ENCODE assay signal across 1 cellular context in genomic region chr6:26087284-26088115, GRCh38.
TF ChIP-seq lines count a peak whose summit lies in the region.

HFE (plus strand) TSS chr6:26087429; CDS start chr6:26087441, 12 bp downstream.

TF ChIP-seq in K562, 482 proteins besides CTCF, POLR2A, EP300 and RAD21 (continued from another document and continues in another):
- TF ChIP-seq JUND (IDR thresholded peaks at IDR 0.05; ENCODE audit: borderline replicate concordance, low read depth, low read length) (no peak; the same call in 1 of the 2 replicates), JUND (tag; IDR thresholded peaks at IDR 0.05; ENCODE audit: borderline replicate concordance, low read depth, low read length) (no peak; the same call in 2 of the 3 replicates), ZNF174 (CRISPR knock-in tag; IDR thresholded peaks at IDR 0.05) (no peak), ERF (CRISPR knock-in tag; IDR thresholded peaks at IDR 0.05) (0 out of 2 replicates have a peak, but pooled peaks have one; percentile 1), ILK (tag; IDR thresholded peaks at IDR 0.05; ENCODE audit: borderline replicate concordance, low read depth) (no peak), EP400 (IDR thresholded peaks at IDR 0.05) (peak; percentile 41; the same call in 1 of the 2 replicates), MITF (IDR thresholded peaks at IDR 0.05) (no peak), ZFPM2 (CRISPR knock-in tag; IDR thresholded peaks at IDR 0.05) (no peak), SMAD1 (IDR thresholded peaks at IDR 0.05; ENCODE audit: low read depth, low read length, partially characterized antibody) (peak; percentile 37), ZBTB8A (IDR thresholded peaks at IDR 0.05; ENCODE audit: partially characterized antibody) (no peak), TEAD2 (tag; IDR thresholded peaks at IDR 0.05) (no peak), SMC3 (conservative IDR thresholded peaks at IDR 0.05; ENCODE audit: insufficient read depth, low read depth, low read length) (no peak), SREBF1 (IDR thresholded peaks at IDR 0.05; ENCODE audit: borderline replicate concordance, low read depth, low read length) (no peak), PBX2 (CRISPR knock-in tag; IDR thresholded peaks at IDR 0.05; ENCODE audit: low read depth) (no peak), PBX2 (tag; conservative IDR thresholded peaks at IDR 0.05; ENCODE audit: low read depth) (no peak), IRF2 (CRISPR knock-in tag; IDR thresholded peaks at IDR 0.05) (peak; percentile 83), TSHZ1 (CRISPR knock-in tag; IDR thresholded peaks at IDR 0.05) (no peak), SMARCB1 (IDR thresholded peaks at IDR 0.05; ENCODE audit: insufficient read length, low read depth) (no peak), ZNF76 (CRISPR knock-in tag; IDR thresholded peaks at IDR 0.05; ENCODE audit: borderline replicate concordance) (no peak), ZFP91 (CRISPR knock-in tag; IDR thresholded peaks at IDR 0.05) (no peak), TFAM (CRISPR knock-in tag; conservative IDR thresholded peaks at IDR 0.05) (no peak), SMARCC2 (IDR thresholded peaks at IDR 0.05; ENCODE audit: low read depth) (peak; percentile 52; the same call in 1 of the 2 replicates), SRSF7 (optimal IDR thresholded peaks at IDR 0.05; ENCODE audit: low read depth, low read length) (no peak), HDAC8 (tag; IDR thresholded peaks at IDR 0.05) (no peak), STAT6 (CRISPR knock-in tag; IDR thresholded peaks at IDR 0.05) (no peak), ZNF551 (CRISPR knock-in tag; IDR thresholded peaks at IDR 0.05) (no peak), MAX (CRISPR knock-in tag; IDR thresholded peaks at IDR 0.05) (peak; percentile 29; the same call in 1 of the 2 replicates), E4F1 (CRISPR knock-in tag; IDR thresholded peaks at IDR 0.05; ENCODE audit: borderline replicate concordance) (no peak), ZNF280B (CRISPR knock-in tag; IDR thresholded peaks at IDR 0.05) (no peak), ZNF778 (CRISPR knock-in tag; IDR thresholded peaks at IDR 0.05) (no peak), CREBBP (IDR thresholded peaks at IDR 0.05; ENCODE audit: low read depth, low read length) (no peak), NCOR1 (IDR thresholded peaks at IDR 0.05) (no peak), ZNF511 (CRISPR knock-in tag; IDR thresholded peaks at IDR 0.05) (no peak), POLR3A (IDR thresholded peaks at IDR 0.05; ENCODE audit: borderline replicate concordance, extremely low read depth, insufficient read depth, insufficient read length) (no peak), ZNF354B (CRISPR knock-in tag; IDR thresholded peaks at IDR 0.05) (no peak), NFIC (IDR thresholded peaks at IDR 0.05) (no peak), TRIM24 (IDR thresholded peaks at IDR 0.05) (peak in 1 of 2 experiments; percentile 59; a peak in 1 of 4 replicates), MED1 (CRISPR knock-in tag; IDR thresholded peaks at IDR 0.05; ENCODE audit: borderline replicate concordance) (no peak), MCM5 (IDR thresholded peaks at IDR 0.05; ENCODE audit: low read depth) (no peak), AFF1 (IDR thresholded peaks at IDR 0.05; ENCODE audit: low read depth in 1 of 2, partially characterized antibody in 2 of 2) (peak in 1 of 2 experiments; percentile 43), ZNF507 (tag; conservative IDR thresholded peaks at IDR 0.05) (no peak), DNMT1 (IDR thresholded peaks at IDR 0.05) (no peak)
